ENCODE assay signal across 8 cellular contexts in genomic region chr16:89972244-89973234, GRCh38. TPM values are rescaled to one million over a fixed set of nuclear protein-coding genes. Genes with fewer than 3 reads are reported as not detected.
DNase-seq lines count a peak whose midpoint lies in the region; ATAC-seq and TF ChIP-seq lines count a peak whose summit lies in the region.

No MANE protein-coding gene starts in this region.

- H3F3A ChIP-seq in PC-3 (ENCODE audit: low read length, unreplicated experiment) = no peaks in the 10 kb centered on the region

- peaks cover 68% of the 10 kb centered on the region for H3K36me3 Mint-ChIP-seq in activated T-cell treated with anti-CD3 and anti-CD28 coated beads, Interleukin-2, amount 50 U/mL, for 24 hours (ENCODE audit: low read depth)

- H3K27ac Mint-ChIP-seq in activated T-cell treated with anti-CD3 and anti-CD28 coated beads, Interleukin-2, amount 50 U/mL, for 24 hours = peak overlapping the region; percentile 95

- peaks cover 7% of the 10 kb centered on the region for H3K9me3 Mint-ChIP-seq in activated T-cell treated with anti-CD3 and anti-CD28 coated beads, Interleukin-2, amount 50 U/mL, for 24 hours

- peak overlapping the region; percentile 98 for H3K4me3 Mint-ChIP-seq in activated T-cell treated with anti-CD3 and anti-CD28 coated beads, Interleukin-2, amount 50 U/mL, for 24 hours

- CTCF ChIA-PET in PC-3 (lab: Charles Lee) = no interaction called here

- TF ChIP-seq CTCF in PC-3 (conservative IDR thresholded peaks at IDR 0.05; ENCODE audit: low read depth, low read length) = no peak
- TF ChIP-seq CTCF in esophagus muscularis mucosa (IDR thresholded peaks at IDR 0.05) = peak; percentile 5 to 13 (median 6)

- H3K36me3 ChIP-seq in HUES6 (ENCODE audit: control insufficient read depth, insufficient read depth, low read length) (peaks cover 21% of the 10 kb centered on the region), PC-3 (ENCODE audit: low read depth, low read length) (0 out of 2 replicates have a peak, but pooled peaks cover 4% of the 10 kb centered on the region), esophagus muscularis mucosa (peaks cover 0 to 9% (median 2%) of the 10 kb centered on the region in 4 donors)

- H4K20me1 ChIP-seq in PC-3 (ENCODE audit: low read length) = no peaks in the 10 kb centered on the region

- H3K9me3 ChIP-seq in HUES6 (ENCODE audit: control insufficient read depth, insufficient read depth, low read depth, low read length) (peaks cover 9% of the 10 kb centered on the region; the same call in 1 of the 2 replicates), PC-3 (ENCODE audit: low read length) (no peaks in the 10 kb centered on the region), esophagus muscularis mucosa (no peaks in the 10 kb centered on the region)

- DNase-seq in DMS 273 (lab: John Stamatoyannopoulos, UW; ENCODE audit: unreplicated experiment) (peak; percentile 98), PC-3 (peak; percentile 87), esophagus muscularis mucosa (ENCODE audit: extremely low spot score) (peak; percentile 93), myocyte (ENCODE audit: low read depth) (peak; percentile 95)
- peak; percentile 95 for DNase-seq in activated T-cell treated with anti-CD3 and anti-CD28 coated beads, Interleukin-2, amount 50 U/mL, for 24 hours
- DNase-seq in stimulated activated CD8-positive, alpha-beta memory T cell treated with anti-CD3 and anti-CD28 coated beads, Interleukin-7, amount 100 ng/mL, for 24 hours (ENCODE audit: low read depth) = peak; percentile 69

- H3K4me1 Mint-ChIP-seq in activated T-cell treated with anti-CD3 and anti-CD28 coated beads, Interleukin-2, amount 50 U/mL, for 24 hours (ENCODE audit: low read depth) = peaks cover 42% of the 10 kb centered on the region

- intact Hi-C loops in PC-3 (cut with micrococcal nuclease) = no loop called here
- intact Hi-C loops in esophagus muscularis mucosa (cut with DNase I) = no loop called here

- BruUV-seq in PC-3 (replicated peaks; lab: Mats Ljungman, UMichigan) = no TSS peak

- ATAC-seq in GM21423 (IDR thresholded peaks at IDR 0.05; ENCODE audit: unreplicated experiment) = peak; percentile 81
- ATAC-seq in PC-3 = peak; percentile 93

- 0% methylated on average over 34 of the region's 104 CpGs for WGBS in esophagus muscularis mucosa

- peak overlapping the region; percentile 97 for H2AFZ ChIP-seq in PC-3 (ENCODE audit: low read length)

- H3K27ac ChIP-seq in HUES6 (ENCODE audit: low read depth, low read length) (peak overlapping the region; percentile 99), PC-3 (ENCODE audit: low read length) (peak overlapping the region; percentile 79), esophagus muscularis mucosa (replicated peaks in 1 of 4) (peak overlapping the region; percentile 94 to 99 (median 99))

- TF ChIP-seq POLR2A in esophagus muscularis mucosa (IDR thresholded peaks at IDR 0.05; ENCODE audit: low read depth) = peak; percentile 81

- H3K4me1 ChIP-seq in HUES6 (ENCODE audit: control insufficient read depth, insufficient read depth, low read length) (0 out of 2 replicates have a peak, but pooled peaks cover 5% of the 10 kb centered on the region), PC-3 (ENCODE audit: insufficient read depth, low read length) (peaks cover 13% of the 10 kb centered on the region), esophagus muscularis mucosa (peaks cover 28 to 52% (median 34%) of the 10 kb centered on the region in 4 donors)

- peak overlapping the region; percentile 90 for H3K4me3 ChIP-seq in HUES6 (ENCODE audit: low read depth, low read length)
- H3K4me3 ChIP-seq in PC-3 (ENCODE audit: low read length) = peak overlapping the region; percentile 98
- H3K4me3 ChIP-seq in esophagus muscularis mucosa = peak overlapping the region; percentile 76 to 100 (median 94)

- H3K79me2 ChIP-seq in PC-3 (ENCODE audit: low read length) = peaks cover 56% of the 10 kb centered on the region

- no peaks in the 10 kb centered on the region for H3K27me3 ChIP-seq in HUES6 (ENCODE audit: control insufficient read depth, insufficient read depth, low read length)
- H3K27me3 ChIP-seq in PC-3 (ENCODE audit: low read length) = no peaks in the 10 kb centered on the region
- H3K27me3 ChIP-seq in esophagus muscularis mucosa = no peaks in the 10 kb centered on the region

- H3K9ac ChIP-seq in HUES6 (ENCODE audit: low read length) (peak overlapping the region; percentile 98), PC-3 (ENCODE audit: low read length) (peak overlapping the region; percentile 99)

- H3K4me2 ChIP-seq in PC-3 (ENCODE audit: low read length) = peak overlapping the region; percentile 96

- no peak for TF ChIP-seq EP300 in esophagus muscularis mucosa (IDR thresholded peaks at IDR 0.05)

- POLR2A ChIA-PET in PC-3 (lab: Charles Lee; ENCODE audit: unreplicated experiment) = interaction anchor here (0.6 kb wide), 1 partner anchor 286 kb away, joined by 3 read pairs; the partner anchor contains the start of gene CDK10

- H3K9me2 ChIP-seq in PC-3 (replicated peaks; ENCODE audit: low read length) = no peaks in the 10 kb centered on the region

- H3K27me3 Mint-ChIP-seq in activated T-cell treated with anti-CD3 and anti-CD28 coated beads, Interleukin-2, amount 50 U/mL, for 24 hours = no peaks in the 10 kb centered on the region

RNA-seq across cellular contexts. Expression of gene DEF8, which starts 24.0 kb away (rescaled TPM):
- total RNA-seq in PC-3 (2014; rRNA removed) (128 and 139 TPM in 2 replicates), esophagus muscularis mucosa (100 to 1,000 TPM in 2 of 4 donors, 10 to 100 TPM in 2; 86.8 to 112 (median 99.4) TPM), myocyte (92.0 and 94.7 TPM in 2 replicates)
- polyA plus RNA-seq in myocyte (2012) = 77.8 TPM

RNA-seq across cellular contexts. Expression of gene DBNDD1, which starts 46.7 kb away (rescaled TPM):
- total RNA-seq in PC-3 (2014; rRNA removed) (19.2 and 21.1 TPM in 2 replicates), esophagus muscularis mucosa (10 to 100 TPM in 1 of 4 donors, 1 to 10 TPM in 3; 2.1 to 14.3 (median 5.1) TPM), myocyte (56.5 and 66.6 TPM in 2 replicates)
- 19.8 TPM for polyA plus RNA-seq in myocyte (2012)

RNA-seq across cellular contexts. Expression of gene TUBB3, which starts 49.4 kb away (rescaled TPM):
- total RNA-seq in PC-3 (2014; rRNA removed) (159 and 199 TPM in 2 replicates), esophagus muscularis mucosa (10 to 100 TPM in 3 of 4 donors, 1 to 10 TPM in 1; 2.5 to 19.5 (median 12.9) TPM), myocyte (152 and 164 TPM in 2 replicates)
- polyA plus RNA-seq in myocyte (2012) = 132 TPM

RNA-seq across cellular contexts. Expression of gene MC1R, which starts 53.9 kb away (rescaled TPM):
- 4.2 and 6.1 TPM in 2 replicates for total RNA-seq in PC-3 (2014; rRNA removed)
- total RNA-seq in esophagus muscularis mucosa = 1 to 10 TPM; 2.0 to 5.0 (median 2.9) TPM
- 3.1 and 4.4 TPM in 2 replicates for total RNA-seq in myocyte
- 6.2 TPM for polyA plus RNA-seq in myocyte (2012)

Comparison
In these comparisons a context has a peak if more than half of its experiments do, and no peak if none do; other contexts are left out.
1. Peak in every context shown above with its lines: DNase-seq, ATAC-seq, H3K4me3 ChIP-seq and H3K27ac ChIP-seq.